ENCODE assay signal across 19 cellular contexts in genomic region chr14:78535041-78535440, GRCh38.
"Had no signal": no experiment of that assay in that cellular context is flagged by ENCODE, and none has a peak within 500 bp of the region (broad histone marks: within the 10 kb centered on the region; RNA-seq: fewer than 3 reads in every experiment).

No MANE protein-coding gene starts in this region.

- ATAC-seq: Panc1, T-cell had no signal

- DNase-seq: KBM-7, MV-4-11, NCI-H1048, NCI-H1105, NCI-H1694 treated with DMSO at 0.1 percent for 48 hours, NCI-H2171, NCI-H226, NCI-H446, NCI-H510A, NCI-H524 treated with DMSO at 0.1 percent for 48 hours, NCI-H82, SHP77, SK-N-SH, SW 1271, T-cell had no signal

- FAIRE-seq: HTR-8/SVneo had no signal

- H3K9me3 ChIP-seq: SK-N-SH had no signal

- H3K4me2 ChIP-seq: SK-N-SH had no signal

- H3K27ac ChIP-seq: HL-60, RWPE1 had no signal

- H3K9ac ChIP-seq: SK-N-SH had no signal
